ENCODE assay signal across 9 cellular contexts in genomic region chr19:20077791-20078463, GRCh38. TPM values are rescaled to one million over a fixed set of nuclear protein-coding genes. Genes with fewer than 3 reads are reported as not detected.
DNase-seq lines count a peak whose midpoint lies in the region; ATAC-seq and TF ChIP-seq lines count a peak whose summit lies in the region.
"Had no signal": no experiment of that assay in that cellular context is flagged by ENCODE, and none has a peak within 500 bp of the region (broad histone marks: within the 10 kb centered on the region; RNA-seq: fewer than 3 reads in every experiment).

Gene ZNF90 (plus strand): TSS chr19:20078000. CDS start chr19:20078133, 133 bp downstream.

- H3K4me1 Mint-ChIP-seq in progenitor cell of endocrine pancreas (ENCODE audit: low read depth): peaks cover 38% of the 10 kb centered on the region

- H3F3A ChIP-seq in SU-DHL-6 (ENCODE audit: insufficient read depth): no peaks in the 10 kb centered on the region

- no peaks in the 10 kb centered on the region for H3K9me2 ChIP-seq in SU-DHL-6 (replicated peaks; ENCODE audit: insufficient read depth, low read length)

- TF ChIP-seq CTCF in SU-DHL-6 (IDR thresholded peaks at IDR 0.05; ENCODE audit: insufficient read depth, low read length, poor library complexity, severe bottlenecking) (no peak), right atrium auricular region (IDR thresholded peaks at IDR 0.05) (no peak), progenitor cell of endocrine pancreas (IDR thresholded peaks at IDR 0.05; ENCODE audit: unreplicated experiment) (peak; percentile 21), upper lobe of left lung (IDR thresholded peaks at IDR 0.05) (no peak)

- H3K27me3 Mint-ChIP-seq in progenitor cell of endocrine pancreas: no peaks in the 10 kb centered on the region

- WGBS in upper lobe of left lung, 2 donors: 3 to 6% methylated on average over 8 to 28 of the region's 28 CpGs

- H3K4me1 ChIP-seq in right atrium auricular region (no peaks in the 10 kb centered on the region), upper lobe of left lung (peaks cover 4 to 28% (median 9%) of the 10 kb centered on the region in 4 donors)

- H4K20me1 ChIP-seq in SU-DHL-6 (ENCODE audit: low read depth, low read length): no peaks in the 10 kb centered on the region; the same call in 1 of the 2 replicates

- no peak for TF ChIP-seq EP300 in upper lobe of left lung (IDR thresholded peaks at IDR 0.05)

- peak within 1 kb of the TSS; percentile 95 for H3K4me3 Mint-ChIP-seq in progenitor cell of endocrine pancreas (ENCODE audit: low read depth)

- H3K4me2 ChIP-seq in SU-DHL-6 (ENCODE audit: low read depth, low read length, poor library complexity, severe bottlenecking): peak within 1 kb of the TSS; percentile 86

- no peaks in the 10 kb centered on the region for H3K9me3 Mint-ChIP-seq in progenitor cell of endocrine pancreas (ENCODE audit: low read depth)

- H3K27ac ChIP-seq in SU-DHL-6 (ENCODE audit: low read depth, low read length) (peak within 1 kb of the TSS; percentile 61), right atrium auricular region (peak within 1 kb of the TSS; percentile 17 to 60), upper lobe of left lung (peak within 1 kb of the TSS in 3 of 4 donors; percentile 55 to 79 (median 62))

- peak; percentile 40 for DNase-seq in NK-92 (lab: John Stamatoyannopoulos, UW; ENCODE audit: unreplicated experiment)
- no peak for DNase-seq in NK-92 treated with Interleukin-12 subunit alpha and Interleukin-12 subunit beta, amount 100 ng/mL, for 24 hours (lab: John Stamatoyannopoulos, UW)
- peak; percentile 86 for DNase-seq in amniotic stem cell (lab: John Stamatoyannopoulos, UW)
- peak; percentile 99 for DNase-seq in right atrium auricular region (ENCODE audit: low spot score)
- peak; percentile 81 for DNase-seq in progenitor cell of endocrine pancreas (ENCODE audit: low spot score, unreplicated experiment)
- peak; percentile 75 to 96 for DNase-seq in upper lobe of left lung
- DNase-seq: DND-41 had no signal

- peak; percentile 90 for ATAC-seq in HG03175 (IDR thresholded peaks at IDR 0.05; ENCODE audit: unreplicated experiment)
- peak; percentile 90 to 97 for ATAC-seq in upper lobe of left lung (ENCODE audit: low FRiP score in 2 of 2)

- TF ChIP-seq POLR2A in upper lobe of left lung (IDR thresholded peaks at IDR 0.05): peak in 1 of 4 donors; percentile 22

- H3K27me3 ChIP-seq in SU-DHL-6 (ENCODE audit: low read length): no peaks in the 10 kb centered on the region
- no peaks in the 10 kb centered on the region for H3K27me3 ChIP-seq in right atrium auricular region
- H3K27me3 ChIP-seq in upper lobe of left lung: no peaks in the 10 kb centered on the region

- peak within 1 kb of the TSS; percentile 83 for H2AFZ ChIP-seq in SU-DHL-6 (ENCODE audit: low read depth, low read length, severe bottlenecking)

- H3K36me3 ChIP-seq in SU-DHL-6 (ENCODE audit: low read length) (no peaks in the 10 kb centered on the region; the same call in 1 of the 2 replicates), right atrium auricular region (no peaks in the 10 kb centered on the region), upper lobe of left lung (no peaks in the 10 kb centered on the region)

- H3K36me3 Mint-ChIP-seq in progenitor cell of endocrine pancreas (ENCODE audit: insufficient read depth): no peaks in the 10 kb centered on the region

- peak within 1 kb of the TSS; percentile 73 for H3K9ac ChIP-seq in SU-DHL-6 (ENCODE audit: low read length)

- peaks cover 50% of the 10 kb centered on the region for H3K79me2 ChIP-seq in SU-DHL-6 (ENCODE audit: insufficient read depth, low read length)

- H3K27ac Mint-ChIP-seq in progenitor cell of endocrine pancreas: peak within 1 kb of the TSS; percentile 98

- H3K9me3 ChIP-seq in SU-DHL-6 (ENCODE audit: insufficient read depth, low read length) (no peaks in the 10 kb centered on the region), right atrium auricular region (no peaks in the 10 kb centered on the region), upper lobe of left lung (no peaks in the 10 kb centered on the region)

- H3K4me3 ChIP-seq in SU-DHL-6 (ENCODE audit: insufficient read depth, low read length, poor library complexity, severe bottlenecking) (peak within 1 kb of the TSS; percentile 93), right atrium auricular region (peak within 1 kb of the TSS; percentile 42 to 65), upper lobe of left lung (peak within 1 kb of the TSS; percentile 36 to 57 (median 56))

RNA-seq across cellular contexts. Expression of gene ZNF90, which starts in this region (rescaled TPM):
- total RNA-seq in right atrium auricular region: 1 to 10 TPM in 1 of 2 donors, under 1 TPM in 1; 0.79 to 1.2 TPM
- total RNA-seq in progenitor cell of endocrine pancreas: 48.0 and 53.8 TPM in 2 replicates
- total RNA-seq in upper lobe of left lung: 10 to 100 TPM in 3 of 6 donors, 1 to 10 TPM in 3; 3.5 to 36.7 (median 10.2) TPM
